In the genomic region with DNA sequence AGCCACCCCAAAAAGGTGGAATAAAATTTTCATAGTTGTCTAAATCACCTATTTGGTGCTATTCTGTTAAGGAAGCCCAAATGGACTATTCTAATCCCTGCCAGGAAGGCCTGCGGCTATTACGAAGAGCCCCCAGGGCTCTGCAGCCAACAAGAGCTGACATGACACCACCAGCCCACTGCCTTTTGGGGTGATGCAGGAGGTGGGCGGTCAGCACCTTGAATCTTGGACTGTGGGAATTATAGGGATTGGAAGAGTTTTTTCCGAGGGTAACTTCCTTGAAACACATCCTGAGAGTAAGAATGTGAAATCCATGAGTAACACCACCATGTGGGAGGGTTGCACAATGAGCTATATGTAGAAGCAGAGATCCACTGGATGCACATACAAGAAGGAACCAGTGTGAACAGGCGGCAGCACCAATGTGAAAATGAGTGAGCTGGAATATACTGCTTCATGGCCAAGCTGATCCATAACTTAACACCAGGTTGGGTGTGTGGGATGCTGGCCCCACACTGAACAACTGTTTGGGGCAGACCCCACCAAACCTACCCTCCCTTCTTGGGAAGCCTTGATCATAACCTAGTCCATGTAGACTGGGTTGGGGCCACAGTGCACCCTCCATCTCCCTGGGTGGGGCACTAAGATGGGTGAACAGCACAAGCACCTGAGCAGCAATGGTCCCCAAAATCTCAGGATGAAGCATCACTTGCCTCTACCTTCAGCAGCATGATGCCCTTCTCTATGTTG, we compare ENCODE assay signal across 26 cellular contexts.
DNase-seq lines count a peak whose midpoint lies in the region; ATAC-seq and TF ChIP-seq lines count a peak whose summit lies in the region.
"Had no signal": no experiment of that assay in that cellular context is flagged by ENCODE, and none has a peak within 500 bp of the region (broad histone marks: within the 10 kb centered on the region; RNA-seq: fewer than 3 reads in every experiment).

No MANE protein-coding gene starts in this region.

- ATAC-seq in RWPE2 (ENCODE audit: low read depth) (peak; percentile 73), HG02981 (IDR thresholded peaks at IDR 0.05; ENCODE audit: unreplicated experiment) (no peak)
- no peak for ATAC-seq in naive thymus-derived CD8-positive, alpha-beta T cell
- ATAC-seq: activated T-cell treated with anti-CD3 and anti-CD28 coated beads, Interleukin-2, amount 50 U/mL, for 4 hours; left colon had no signal

- 76% methylated on average over 5 of the region's 5 CpGs for WGBS in suprapubic skin

- H3K36me3 ChIP-seq in RWPE2 (ENCODE audit: low read depth) (no peaks in the 10 kb centered on the region), suprapubic skin (no peaks in the 10 kb centered on the region)
- H3K36me3 ChIP-seq: esophagus squamous epithelium, tibial nerve had no signal

- no peak for TF ChIP-seq EP300 in suprapubic skin (IDR thresholded peaks at IDR 0.05)

- H3K36me3 Mint-ChIP-seq in HFFc6 (ENCODE audit: low read depth) = peaks cover 12% of the 10 kb centered on the region
- peaks cover 0 to 35% (median 14%) of the 10 kb centered on the region in 3 donors for H3K36me3 Mint-ChIP-seq in naive thymus-derived CD8-positive, alpha-beta T cell
- H3K36me3 Mint-ChIP-seq: activated naive CD4-positive, alpha-beta T cell treated with anti-CD3 and anti-CD28 coated beads, Interleukin-2, amount 10 ng/mL, durations not matched to agents 7 days and 5 days had no signal

- peaks cover 13% of the 10 kb centered on the region for H3K9me3 Mint-ChIP-seq in HFFc6
- peaks cover 12 to 43% (median 20%) of the 10 kb centered on the region in 9 donors for H3K9me3 Mint-ChIP-seq in naive thymus-derived CD8-positive, alpha-beta T cell

- H3K27me3 ChIP-seq in RWPE2 (ENCODE audit: insufficient read depth, poor library complexity, severe bottlenecking) (no peaks in the 10 kb centered on the region), suprapubic skin (no peaks in the 10 kb centered on the region)
- H3K27me3 ChIP-seq: tibial nerve had no signal

- H3K27ac ChIP-seq in RWPE2 (ENCODE audit: poor library complexity, severe bottlenecking) = no peak overlapping the region
- H3K27ac ChIP-seq in epithelial cell of prostate = peak overlapping the region; percentile 81
- H3K27ac ChIP-seq in suprapubic skin = peak overlapping the region; percentile 25
- H3K27ac ChIP-seq: esophagus squamous epithelium, tibial nerve had no signal

- no peak overlapping the region for H3K4me3 ChIP-seq in RWPE2 (ENCODE audit: severe bottlenecking)
- H3K4me3 ChIP-seq in suprapubic skin = no peak overlapping the region
- H3K4me3 ChIP-seq: esophagus squamous epithelium, tibial nerve had no signal

- POLR2A ChIA-PET in naive thymus-derived CD8-positive, alpha-beta T cell (lab: Charles Lee) = no interaction called here

- peaks cover 22% of the 10 kb centered on the region for H3K27me3 Mint-ChIP-seq in HFFc6 (ENCODE audit: insufficient read depth)
- peaks cover 6 to 25% (median 11%) of the 10 kb centered on the region in 5 donors for H3K27me3 Mint-ChIP-seq in naive thymus-derived CD8-positive, alpha-beta T cell

- TF ChIP-seq CTCF in HFFc6 (IDR thresholded peaks at IDR 0.05) (no peak), RWPE2 (IDR thresholded peaks at IDR 0.05; ENCODE audit: poor library complexity, severe bottlenecking) (no peak), suprapubic skin (IDR thresholded peaks at IDR 0.05) (no peak)

- no peak overlapping the region for H3K27ac Mint-ChIP-seq in HFFc6
- no peak overlapping the region for H3K27ac Mint-ChIP-seq in naive thymus-derived CD8-positive, alpha-beta T cell
- H3K27ac Mint-ChIP-seq: activated naive CD4-positive, alpha-beta T cell treated with anti-CD3 and anti-CD28 coated beads, Interleukin-2, amount 10 ng/mL, durations not matched to agents 7 days and 5 days; B cell; IgD-negative memory B cell; nephron; T-helper 1 cell treated with Interleukin-12 subunit alpha and Interleukin-12 subunit beta and Interleukin-4 antibody, amounts not matched to agents 30 μg/mL and 1 μg/mL, for 36 hours had no signal

- no peak for TF ChIP-seq POLR2A in suprapubic skin (IDR thresholded peaks at IDR 0.05)

- H3K4me1 ChIP-seq in RWPE2 (ENCODE audit: insufficient read depth, poor library complexity, severe bottlenecking) (peaks cover 20% of the 10 kb centered on the region), suprapubic skin (peaks cover 21% of the 10 kb centered on the region)

- peaks cover 9% of the 10 kb centered on the region for H3K4me1 Mint-ChIP-seq in HFFc6 (ENCODE audit: low read depth)
- no peaks in the 10 kb centered on the region for H3K4me1 Mint-ChIP-seq in naive thymus-derived CD8-positive, alpha-beta T cell
- H3K4me1 Mint-ChIP-seq: activated naive CD4-positive, alpha-beta T cell treated with anti-CD3 and anti-CD28 coated beads, Interleukin-2, amount 10 ng/mL, durations not matched to agents 7 days and 5 days; B cell; IgD-negative memory B cell had no signal

- DNase-seq in HFFc6 (peak; percentile 18), RWPE2 (ENCODE audit: low spot score) (no peak), epithelial cell of prostate (ENCODE audit: low read depth, low spot score) (peak; percentile 79), suprapubic skin (ENCODE audit: low spot score in 2 of 2) (peak in 1 of 2 donors; percentile 69), SKM-1 treated with dmso at 0.1 percent for 144 hours (lab: John Stamatoyannopoulos, UW; ENCODE audit: unreplicated experiment) (no peak)
- no peak for DNase-seq in naive thymus-derived CD8-positive, alpha-beta T cell
- DNase-seq: activated CD4-positive, alpha-beta T cell treated with anti-CD3 and anti-CD28 coated beads, Interleukin-2, amount 50 U/mL, for 4 hours; activated naive CD4-positive, alpha-beta T cell treated with anti-CD3 and anti-CD28 coated beads, Interleukin-2, amount 10 ng/mL, durations not matched to agents 7 days and 5 days; activated T-cell treated with anti-CD3 and anti-CD28 coated beads, Interleukin-2, amount 50 U/mL, for 4 hours; aorta; cerebellar nuclear complex; DND-41; effector CD8-positive, alpha-beta T cell; esophagus squamous epithelium; glutamatergic neuron; left colon; midbrain; OCI-M1; SHP77 treated with DMSO at 0.1 percent for 48 hours; stimulated activated naive CD4-positive, alpha-beta T cell had no signal

- no peak overlapping the region for H3K4me3 Mint-ChIP-seq in HFFc6
- no peak overlapping the region for H3K4me3 Mint-ChIP-seq in naive thymus-derived CD8-positive, alpha-beta T cell
- H3K4me3 Mint-ChIP-seq: activated naive CD4-positive, alpha-beta T cell treated with anti-CD3 and anti-CD28 coated beads, Interleukin-2, amount 10 ng/mL, durations not matched to agents 7 days and 5 days; activated T-cell treated with anti-CD3 and anti-CD28 coated beads, Interleukin-2, amount 50 U/mL, for 4 hours; B cell; IgD-negative memory B cell; nephron; T-helper 1 cell treated with Interleukin-12 subunit alpha and Interleukin-12 subunit beta and Interleukin-4 antibody, amounts not matched to agents 30 μg/mL and 1 μg/mL, for 36 hours had no signal

- H3K9me3 ChIP-seq in RWPE2 (ENCODE audit: severe bottlenecking) = peaks cover 7% of the 10 kb centered on the region
- H3K9me3 ChIP-seq in suprapubic skin = peaks cover 8% of the 10 kb centered on the region

Comparison
In these comparisons a context has a peak if more than half of its experiments do, and no peak if none do; other contexts are left out.
1. DNase-seq: peak in HFFc6 (single experiment) and epithelial cell of prostate (single experiment); none in RWPE2 (single experiment), naive thymus-derived CD8-positive, alpha-beta T cell (0 of 10) and SKM-1 treated with dmso at 0.1 percent for 144 hours (single experiment).